8 cellular contexts compared by ENCODE assay signal in the genomic region with DNA sequence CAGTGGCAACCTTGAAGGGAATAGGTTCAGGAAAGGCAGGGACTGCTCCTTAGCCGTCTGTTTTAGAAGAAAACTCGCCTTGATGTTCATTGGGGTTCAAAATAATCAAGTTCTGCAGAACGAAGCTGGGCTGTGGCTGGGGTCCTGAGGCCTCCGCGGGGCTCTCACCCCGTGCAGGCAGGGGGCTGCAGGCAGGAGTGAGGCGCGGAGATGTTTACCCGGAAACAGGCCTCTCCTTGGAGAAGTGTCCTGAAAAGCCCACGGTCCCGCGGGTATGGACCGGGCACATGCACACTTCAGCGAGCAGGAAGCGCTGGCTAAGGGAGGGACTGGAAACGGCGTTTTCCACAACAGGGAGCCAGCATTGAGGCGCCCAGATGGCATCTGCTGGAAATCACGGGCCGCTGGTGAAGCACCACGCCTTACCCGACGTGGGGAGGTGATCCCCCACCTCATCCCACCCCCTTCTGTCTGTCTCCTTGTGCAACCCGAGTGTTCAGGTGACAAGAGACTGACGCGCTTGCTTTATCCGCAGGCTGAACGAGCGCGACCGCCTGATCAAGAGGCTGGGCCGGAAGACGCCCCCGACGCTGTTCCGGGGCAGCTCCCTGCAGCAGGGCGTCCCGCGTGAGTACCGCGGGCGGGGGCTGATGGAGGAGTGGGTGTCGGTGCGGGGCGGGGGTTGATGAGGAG. TPM values are rescaled to one million over a fixed set of nuclear protein-coding genes. Genes with fewer than 3 reads are reported as not detected.
DNase-seq lines count a peak whose midpoint lies in the region; ATAC-seq lines count a peak whose summit lies in the region.

No MANE protein-coding gene starts in this region.

- DNase-seq in activated CD8-positive, alpha-beta memory T cell treated with anti-CD3 and anti-CD28 coated beads for 1 hour (ENCODE audit: extremely low read depth in 1 of 2, low read depth in 1 of 2): peak; percentile 29 to 45
- DNase-seq in stimulated activated CD4-positive, alpha-beta T cell treated with anti-CD3 and anti-CD28 coated beads, Interleukin-15, amount 100 ng/mL, for 24 hours: peak; percentile 65
- no peak for DNase-seq in GM19238 (ENCODE audit: insufficient read length, low spot score)
- no peak for DNase-seq in HuH-7.5 (ENCODE audit: low spot score)

- H3K27ac ChIP-seq in BLaER1 (peak overlapping the region; percentile 81), esophagus (ENCODE audit: low read depth in 2 of 2, low read length in 1 of 2) (no peak overlapping the region)

- H3K4me1 ChIP-seq in BLaER1 (peaks cover 53% of the 10 kb centered on the region), esophagus (ENCODE audit: control insufficient read depth in 2 of 2, insufficient read depth in 2 of 2, low read length in 1 of 2) (peaks cover 0 to 4% of the 10 kb centered on the region in 2 donors)

- H3K9ac ChIP-seq in BLaER1: peak overlapping the region; percentile 69

- WGBS in esophagus, 2 donors: 27 to 31% methylated on average over 45 of the region's 45 CpGs

- peak overlapping the region; percentile 91 for H3K4me2 ChIP-seq in BLaER1

- H3K9me3 ChIP-seq in BLaER1: peaks cover 7% of the 10 kb centered on the region
- H3K9me3 ChIP-seq in esophagus (ENCODE audit: control insufficient read depth in 2 of 2, insufficient read depth in 1 of 2, low read depth in 1 of 2, low read length in 1 of 2): no peaks in the 10 kb centered on the region

- H3K4me3 ChIP-seq in BLaER1 (peak overlapping the region; percentile 65), esophagus (ENCODE audit: low read depth in 1 of 2, low read length in 2 of 2) (peak overlapping the region; percentile 2 to 20)

- no peaks in the 10 kb centered on the region for H3K27me3 ChIP-seq in BLaER1
- H3K27me3 ChIP-seq in esophagus (ENCODE audit: control insufficient read depth in 1 of 2, insufficient read depth in 2 of 2, low read length in 2 of 2): no peaks in the 10 kb centered on the region

- H4K20me1 ChIP-seq in BLaER1: no peaks in the 10 kb centered on the region

- ATAC-seq in HG02870 (IDR thresholded peaks at IDR 0.05; ENCODE audit: unreplicated experiment): no peak
- no peak for ATAC-seq in GM21528 (IDR thresholded peaks at IDR 0.05; ENCODE audit: low FRiP score, unreplicated experiment)

- H3K36me3 ChIP-seq in BLaER1 (no peaks in the 10 kb centered on the region), esophagus (ENCODE audit: control insufficient read depth in 2 of 2, insufficient read depth in 2 of 2, low read length in 1 of 2) (no peaks in the 10 kb centered on the region)

RNA-seq across cellular contexts. Expression of a gene that starts 39.7 kb away (rescaled TPM):
- under 1 TPM; 0.04 to 0.06 TPM for polyA plus RNA-seq in esophagus

Comparison
In these comparisons a context has a peak if more than half of its experiments do, and no peak if none do; other contexts are left out.
1. DNase-seq: peak in activated CD8-positive, alpha-beta memory T cell treated with anti-CD3 and anti-CD28 coated beads for 1 hour (2 of 2) and stimulated activated CD4-positive, alpha-beta T cell treated with anti-CD3 and anti-CD28 coated beads, Interleukin-15, amount 100 ng/mL, for 24 hours (single experiment); none in GM19238 (single experiment) and HuH-7.5 (single experiment).